In genomic region chr3:52236424-52236886, GRCh38 we compare ENCODE assay signal across 1 cellular context.
TF ChIP-seq lines count a peak whose summit lies in the region.

No MANE protein-coding gene starts in this region.

TF ChIP-seq in GM23338, 12 proteins besides CTCF, POLR2A, EP300 and RAD21 (continued from another document):
- no peak for TF ChIP-seq REST (IDR thresholded peaks at IDR 0.05; ENCODE audit: unreplicated experiment)
- no peak for TF ChIP-seq NANOG (IDR thresholded peaks at IDR 0.05; ENCODE audit: borderline replicate concordance)
- TF ChIP-seq ETS1 (IDR thresholded peaks at IDR 0.05), result no peak
- TF ChIP-seq ZNF462 (CRISPR knock-in tag; IDR thresholded peaks at IDR 0.05), result no peak
- TF ChIP-seq EZH2phosphoT487 (IDR thresholded peaks at IDR 0.05; ENCODE audit: unreplicated experiment), result no peak
- no peak for TF ChIP-seq ZNF331 (CRISPR knock-in tag; IDR thresholded peaks at IDR 0.05; ENCODE audit: low read depth)
- TF ChIP-seq JUNB (IDR thresholded peaks at IDR 0.05; ENCODE audit: unreplicated experiment), result no peak
- no peak for TF ChIP-seq ZNF114 (CRISPR knock-in tag; IDR thresholded peaks at IDR 0.05)
